In genomic region chr5:125298711-125299379, GRCh38 we compare ENCODE assay signal across 1 cellular context.
TF ChIP-seq lines count a peak whose summit lies in the region.

No MANE protein-coding gene starts in this region.

TF ChIP-seq in GM23338, 12 proteins besides CTCF, POLR2A, EP300 and RAD21 (continued from another document):
- no peak for TF ChIP-seq REST (IDR thresholded peaks at IDR 0.05; ENCODE audit: unreplicated experiment)
- no peak for TF ChIP-seq EZH2 (IDR thresholded peaks at IDR 0.05; ENCODE audit: low read depth, unreplicated experiment)
- TF ChIP-seq JUNB (IDR thresholded peaks at IDR 0.05; ENCODE audit: unreplicated experiment), result no peak
- TF ChIP-seq STAT1 (IDR thresholded peaks at IDR 0.05; ENCODE audit: unreplicated experiment), result no peak
- TF ChIP-seq, protein P1, sequence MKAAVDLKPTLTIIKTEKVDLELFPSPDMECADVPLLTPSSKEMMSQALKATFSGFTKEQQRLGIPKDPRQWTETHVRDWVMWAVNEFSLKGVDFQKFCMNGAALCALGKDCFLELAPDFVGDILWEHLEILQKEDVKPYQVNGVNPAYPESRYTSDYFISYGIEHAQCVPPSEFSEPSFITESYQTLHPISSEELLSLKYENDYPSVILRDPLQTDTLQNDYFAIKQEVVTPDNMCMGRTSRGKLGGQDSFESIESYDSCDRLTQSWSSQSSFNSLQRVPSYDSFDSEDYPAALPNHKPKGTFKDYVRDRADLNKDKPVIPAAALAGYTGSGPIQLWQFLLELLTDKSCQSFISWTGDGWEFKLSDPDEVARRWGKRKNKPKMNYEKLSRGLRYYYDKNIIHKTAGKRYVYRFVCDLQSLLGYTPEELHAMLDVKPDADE (IDR thresholded peaks at IDR 0.05), result no peak
- TF ChIP-seq POLR2AphosphoS5 (IDR thresholded peaks at IDR 0.05; ENCODE audit: low read depth), result no peak
- TF ChIP-seq ZNF462 (CRISPR knock-in tag; IDR thresholded peaks at IDR 0.05), result no peak
